In the genomic region with DNA sequence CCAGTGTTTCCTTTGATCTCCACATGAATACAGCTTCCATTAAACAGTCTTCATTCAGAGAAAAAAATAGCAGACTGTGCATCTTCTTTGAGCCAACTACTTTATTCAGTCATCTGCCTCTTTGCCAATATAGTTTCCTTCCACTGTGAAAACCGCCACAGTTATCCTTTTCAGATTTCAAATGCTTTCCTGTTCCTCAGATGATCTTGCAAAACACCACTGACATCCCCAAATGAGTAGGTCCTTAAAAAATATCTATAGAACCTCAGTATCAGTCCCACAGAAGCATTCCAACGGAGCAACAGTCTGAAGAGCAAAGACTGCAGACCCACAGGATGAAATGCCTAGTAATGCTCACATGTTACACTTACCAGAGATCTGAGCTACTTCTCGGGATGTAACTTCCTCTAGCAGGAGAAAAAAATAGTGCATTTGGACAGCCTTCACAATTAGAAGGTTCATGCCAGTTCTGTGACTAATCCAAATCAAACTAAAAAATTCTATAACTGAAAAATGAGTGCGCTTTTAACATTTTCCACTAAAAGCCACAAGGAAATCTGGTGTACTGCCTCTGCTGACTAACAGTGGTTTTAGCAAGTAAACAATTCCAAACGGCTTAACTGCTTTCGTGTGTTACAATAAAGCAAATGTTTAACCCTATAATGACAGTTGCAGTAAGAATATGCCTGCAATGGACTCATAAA, we compare ENCODE assay signal across 8 cellular contexts. TPM values are rescaled to one million over a fixed set of nuclear protein-coding genes. Genes with fewer than 3 reads are reported as not detected.
A peak's percentile ranks its signal among the peaks of the same experiment; 100 is the strongest.
DNase-seq lines count a peak whose midpoint lies in the region; ATAC-seq and TF ChIP-seq lines count a peak whose summit lies in the region.

TSS of gene ANKRD28 (minus strand) at position 380 of the 704 bp plus-strand sequence. CDS start 1,458 bp downstream, outside the sequence.

- H3K4me1 Mint-ChIP-seq in activated naive CD8-positive, alpha-beta T cell treated with anti-CD3 and anti-CD28 coated beads, Interleukin-2, amount 10 ng/mL, durations not matched to agents 7 days and 5 days = peaks cover 65% of the 10 kb centered on the region
- peaks cover 18% of the 10 kb centered on the region for H3K4me1 Mint-ChIP-seq in glutamatergic neuron (ENCODE audit: low read depth, unreplicated experiment)

- peak; percentile 86 for DNase-seq in CD1c-positive myeloid dendritic cell (ENCODE audit: extremely low spot score)
- peak; percentile 63 for DNase-seq in NCI-H2227 treated with DMSO at 0.1 percent for 48 hours (lab: John Stamatoyannopoulos, UW)
- DNase-seq in activated naive CD8-positive, alpha-beta T cell treated with anti-CD3 and anti-CD28 coated beads, Interleukin-2, amount 10 ng/mL, durations not matched to agents 7 days and 5 days = no peak
- no peak for DNase-seq in glutamatergic neuron
- peak; percentile 20 for DNase-seq in occipital lobe (lab: John Stamatoyannopoulos, UW)
- DNase-seq in HuH-7.5 (ENCODE audit: low spot score) = no peak
- DNase-seq in stimulated activated CD4-positive, alpha-beta T cell treated with anti-CD3 and anti-CD28 coated beads, Interleukin-2, amount 100 ng/mL, for 48 hours = no peak

- peak; percentile 40 for ATAC-seq in GM19438 (IDR thresholded peaks at IDR 0.05; ENCODE audit: low read depth, unreplicated experiment)
- peak; percentile 62 for ATAC-seq in activated naive CD8-positive, alpha-beta T cell treated with anti-CD3 and anti-CD28 coated beads, Interleukin-2, amount 10 ng/mL, durations not matched to agents 7 days and 5 days (ENCODE audit: low read depth)

- H3K4me3 Mint-ChIP-seq in activated naive CD8-positive, alpha-beta T cell treated with anti-CD3 and anti-CD28 coated beads, Interleukin-2, amount 10 ng/mL, durations not matched to agents 7 days and 5 days = peak within 1 kb of the TSS; percentile 72
- H3K4me3 Mint-ChIP-seq in glutamatergic neuron (ENCODE audit: unreplicated experiment) = peak within 1 kb of the TSS; percentile 36

- H3K9me3 Mint-ChIP-seq in activated naive CD8-positive, alpha-beta T cell treated with anti-CD3 and anti-CD28 coated beads, Interleukin-2, amount 10 ng/mL, durations not matched to agents 7 days and 5 days = peaks cover under 1% of the 10 kb centered on the region
- H3K9me3 Mint-ChIP-seq in glutamatergic neuron (ENCODE audit: unreplicated experiment) = no peaks in the 10 kb centered on the region

- no peaks in the 10 kb centered on the region for H3K27me3 Mint-ChIP-seq in activated naive CD8-positive, alpha-beta T cell treated with anti-CD3 and anti-CD28 coated beads, Interleukin-2, amount 10 ng/mL, durations not matched to agents 7 days and 5 days
- no peaks in the 10 kb centered on the region for H3K27me3 Mint-ChIP-seq in glutamatergic neuron (ENCODE audit: unreplicated experiment)

- POLR2A ChIA-PET in activated naive CD8-positive, alpha-beta T cell treated with anti-CD3 and anti-CD28 coated beads, Interleukin-2, amount 10 ng/mL, durations not matched to agents 7 days and 5 days (lab: Charles Lee) = interaction anchor here (0.9 kb wide), 1 partner anchor 162 kb away, joined by 3 read pairs; no protein-coding TSS in a partner anchor

- no peak for TF ChIP-seq CTCF in glutamatergic neuron (IDR thresholded peaks at IDR 0.05; ENCODE audit: partially characterized antibody, unreplicated experiment)

- H3K27ac Mint-ChIP-seq in activated naive CD8-positive, alpha-beta T cell treated with anti-CD3 and anti-CD28 coated beads, Interleukin-2, amount 10 ng/mL, durations not matched to agents 7 days and 5 days = peak within 1 kb of the TSS; percentile 80
- H3K27ac Mint-ChIP-seq in glutamatergic neuron (ENCODE audit: unreplicated experiment) = peak within 1 kb of the TSS; percentile 40

- peaks cover 18% of the 10 kb centered on the region for H3K36me3 Mint-ChIP-seq in activated naive CD8-positive, alpha-beta T cell treated with anti-CD3 and anti-CD28 coated beads, Interleukin-2, amount 10 ng/mL, durations not matched to agents 7 days and 5 days
- no peaks in the 10 kb centered on the region for H3K36me3 Mint-ChIP-seq in glutamatergic neuron (ENCODE audit: unreplicated experiment)

RNA-seq across cellular contexts. Expression of gene ANKRD28, which starts in this region (rescaled TPM):
- total RNA-seq in activated naive CD8-positive, alpha-beta T cell treated with anti-CD3 and anti-CD28 coated beads, Interleukin-2, amount 10 ng/mL, durations not matched to agents 7 days and 5 days = 10 to 100 TPM; 30.3 to 33.1 TPM
- total RNA-seq in glutamatergic neuron (ENCODE audit: unreplicated experiment) (84.3 TPM), occipital lobe (105 TPM)

Comparison
In these comparisons a context has a peak if more than half of its experiments do, and no peak if none do; other contexts are left out.
1. DNase-seq: peak in CD1c-positive myeloid dendritic cell (single experiment), NCI-H2227 treated with DMSO at 0.1 percent for 48 hours (single experiment) and occipital lobe (single experiment); none in activated naive CD8-positive, alpha-beta T cell treated with anti-CD3 and anti-CD28 coated beads, Interleukin-2, amount 10 ng/mL, durations not matched to agents 7 days and 5 days (single experiment), glutamatergic neuron (single experiment), HuH-7.5 (single experiment) and stimulated activated CD4-positive, alpha-beta T cell treated with anti-CD3 and anti-CD28 coated beads, Interleukin-2, amount 100 ng/mL, for 48 hours (0 of 2).